In genomic region chr7:130695840-130696239, GRCh38 we compare ENCODE assay signal across 1 cellular context.
TF ChIP-seq lines count a peak whose summit lies in the region.

No MANE protein-coding gene starts in this region.

TF ChIP-seq in K562, 482 proteins besides CTCF, POLR2A, EP300 and RAD21 (continued from another document):
- peak in 1 of 2 experiments; percentile 25; a peak in 1 of 4 replicates for TF ChIP-seq MLLT1 (IDR thresholded peaks at IDR 0.05)
- no peak for TF ChIP-seq HES1 (IDR thresholded peaks at IDR 0.05; ENCODE audit: low read depth)
- no peak for TF ChIP-seq CBX2 (IDR thresholded peaks at IDR 0.05; ENCODE audit: insufficient read depth, low read length, poor library complexity, severe bottlenecking)
- TF ChIP-seq TOE1 (IDR thresholded peaks at IDR 0.05; ENCODE audit: borderline replicate concordance) = no peak
- TF ChIP-seq TOE1 (CRISPR knock-in tag; IDR thresholded peaks at IDR 0.05; ENCODE audit: borderline replicate concordance, low read depth) = no peak
- no peak for TF ChIP-seq BRD9 (IDR thresholded peaks at IDR 0.05; ENCODE audit: low read depth, partially characterized antibody)
- no peak for TF ChIP-seq ZNF23 (CRISPR knock-in tag; IDR thresholded peaks at IDR 0.05)
- TF ChIP-seq NFXL1 (CRISPR knock-in tag; IDR thresholded peaks at IDR 0.05) = no peak
- no peak for TF ChIP-seq ZNF282 (CRISPR knock-in tag; IDR thresholded peaks at IDR 0.05)
- TF ChIP-seq MAZ (CRISPR knock-in tag; conservative IDR thresholded peaks at IDR 0.05 in 1 of 2, IDR thresholded peaks at IDR 0.05 in 1 of 2) = peak in 1 of 2 experiments; percentile 64; a peak in 2 of 4 replicates
- no peak for TF ChIP-seq CEBPZ (IDR thresholded peaks at IDR 0.05; ENCODE audit: borderline replicate concordance, low read depth, low read length)
- TF ChIP-seq HDAC2 (IDR thresholded peaks at IDR 0.05) = no peak
- no peak for TF ChIP-seq ATF3 (IDR thresholded peaks at IDR 0.05)
- TF ChIP-seq ATF3 (CRISPR knock-in tag; conservative IDR thresholded peaks at IDR 0.05) = no peak
- TF ChIP-seq ARID1B (IDR thresholded peaks at IDR 0.05) = no peak
- no peak for TF ChIP-seq MTA1 (IDR thresholded peaks at IDR 0.05; ENCODE audit: borderline replicate concordance)
- no peak for TF ChIP-seq ZBTB49 (CRISPR knock-in tag; IDR thresholded peaks at IDR 0.05; ENCODE audit: borderline replicate concordance)
- TF ChIP-seq ZBTB34 (CRISPR knock-in tag; IDR thresholded peaks at IDR 0.05) = no peak
- no peak for TF ChIP-seq MYNN (IDR thresholded peaks at IDR 0.05)
- no peak for TF ChIP-seq MYNN (CRISPR knock-in tag; IDR thresholded peaks at IDR 0.05)
- TF ChIP-seq MCM7 (IDR thresholded peaks at IDR 0.05) = no peak
- no peak for TF ChIP-seq GATAD2A (IDR thresholded peaks at IDR 0.05)
- no peak for TF ChIP-seq MEIS2 (IDR thresholded peaks at IDR 0.05; ENCODE audit: partially characterized antibody)
- no peak for TF ChIP-seq ARHGAP35 (IDR thresholded peaks at IDR 0.05; ENCODE audit: partially characterized antibody)
- no peak for TF ChIP-seq PHF8 (IDR thresholded peaks at IDR 0.05; ENCODE audit: borderline replicate concordance, low read length)
- no peak for TF ChIP-seq ATF1 (CRISPR knock-in tag; IDR thresholded peaks at IDR 0.05)
- TF ChIP-seq ATF1 (tag; IDR thresholded peaks at IDR 0.05) = 0 out of 2 replicates have a peak, but pooled peaks have one; percentile 9
- no peak for TF ChIP-seq TAF1 (IDR thresholded peaks at IDR 0.05; ENCODE audit: control insufficient read depth, extremely low read depth, insufficient read depth, low read length, severe bottlenecking)
- no peak for TF ChIP-seq BDP1 (IDR thresholded peaks at IDR 0.05; ENCODE audit: insufficient read depth, insufficient read length)
- TF ChIP-seq HEY1 (CRISPR knock-in tag; IDR thresholded peaks at IDR 0.05; ENCODE audit: borderline replicate concordance) = no peak
- no peak for TF ChIP-seq ZNF512 (tag; IDR thresholded peaks at IDR 0.05)
- no peak for TF ChIP-seq ZNF655 (CRISPR knock-in tag; IDR thresholded peaks at IDR 0.05)
- no peak for TF ChIP-seq SPI1 (IDR thresholded peaks at IDR 0.05; ENCODE audit: borderline replicate concordance, low read depth, low read length)
- 0 out of 2 replicates have a peak, but pooled peaks have one; percentile 31 for TF ChIP-seq DEAF1 (CRISPR knock-in tag; IDR thresholded peaks at IDR 0.05)
- peak; percentile 100 for TF ChIP-seq ARID3A (IDR thresholded peaks at IDR 0.05; ENCODE audit: borderline replicate concordance, low read depth, low read length)
- TF ChIP-seq SOX6 (IDR thresholded peaks at IDR 0.05) = no peak
- TF ChIP-seq SAP30 (IDR thresholded peaks at IDR 0.05; ENCODE audit: borderline replicate concordance, insufficient read depth, low read depth, low read length, poor library complexity, severe bottlenecking) = no peak
- 0 out of 2 replicates have a peak, but pooled peaks have one; percentile 15 for TF ChIP-seq ETV1 (tag; conservative IDR thresholded peaks at IDR 0.05; ENCODE audit: low read depth)
